In the genomic region with DNA sequence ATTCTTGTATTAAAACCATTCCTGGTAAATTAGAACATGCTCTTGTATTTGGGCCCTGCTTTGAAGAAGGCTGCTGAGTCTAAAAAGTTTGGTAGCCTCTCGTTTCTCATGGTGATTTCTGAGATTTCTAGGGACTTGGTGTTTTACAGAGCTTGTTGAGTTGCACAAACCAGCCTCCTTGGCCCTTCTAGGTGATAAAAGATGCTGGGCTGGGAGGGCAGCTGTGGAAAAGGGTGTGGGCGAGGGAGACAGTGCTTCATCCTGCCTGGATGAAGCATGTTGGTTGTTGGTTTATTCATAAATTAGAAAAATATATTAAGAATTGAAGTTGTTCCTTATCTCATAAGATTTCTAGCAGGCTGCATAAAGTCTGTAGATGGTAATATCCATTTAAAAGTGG, we compare ENCODE assay signal across 9 cellular contexts.
DNase-seq lines count a peak whose midpoint lies in the region; ATAC-seq, FAIRE-seq and TF ChIP-seq lines count a peak whose summit lies in the region.
"Had no signal": no experiment of that assay in that cellular context is flagged by ENCODE, and none has a peak within 500 bp of the region (broad histone marks: within the 10 kb centered on the region; RNA-seq: fewer than 3 reads in every experiment).

No MANE protein-coding gene starts in this region.

- no peak overlapping the region for H3K4me3 ChIP-seq in gastroesophageal sphincter
- H3K4me3 ChIP-seq in prostate gland: no peak overlapping the region

- intact Hi-C loops in prostate gland (cut with DNase I): no loop called here

- H3K36me3 ChIP-seq in gastroesophageal sphincter: no peaks in the 10 kb centered on the region
- H3K36me3 ChIP-seq in prostate gland: no peaks in the 10 kb centered on the region

- TF ChIP-seq CTCF in gastroesophageal sphincter (IDR thresholded peaks at IDR 0.05): no peak
- no peak for TF ChIP-seq CTCF in prostate gland (IDR thresholded peaks at IDR 0.05)

- H3K27me3 ChIP-seq in gastroesophageal sphincter (no peaks in the 10 kb centered on the region), prostate gland (replicated peaks; ENCODE audit: insufficient read depth) (no peaks in the 10 kb centered on the region)

- H3K27ac ChIP-seq in gastroesophageal sphincter (peak overlapping the region in 3 of 4 donors; percentile 63 to 65 (median 64)), prostate gland (peak overlapping the region; percentile 81 to 89)

- 0 to 31% methylated on average over 1 to 2 of the region's 2 CpGs for WGBS in gastroesophageal sphincter (ENCODE audit: low coverage in 1 of 2), 2 donors
- 21% methylated on average over 2 of the region's 2 CpGs for WGBS in prostate gland

- DNase-seq in prostate gland (ENCODE audit: low spot score) (no peak), NCI-H1105 treated with DMSO at 0.1 percent for 48 hours (lab: John Stamatoyannopoulos, UW) (no peak), NCI-H2196 (lab: John Stamatoyannopoulos, UW; ENCODE audit: unreplicated experiment) (no peak)
- DNase-seq in stimulated activated CD4-positive, alpha-beta T cell treated with anti-CD3 and anti-CD28 coated beads, Interleukin-4, amount 100 ng/mL, for 4 hours: no peak
- no peak for DNase-seq in central memory CD4-positive, alpha-beta T cell
- DNase-seq: GDM1 had no signal

- TF ChIP-seq EP300 in gastroesophageal sphincter (IDR thresholded peaks at IDR 0.05): no peak

- H3K4me1 ChIP-seq in gastroesophageal sphincter (peaks cover 6 to 43% (median 33%) of the 10 kb centered on the region in 3 donors), prostate gland (replicated peaks) (peaks cover 42% of the 10 kb centered on the region)

- no peak for TF ChIP-seq POLR2A in gastroesophageal sphincter (IDR thresholded peaks at IDR 0.05)
- no peak for TF ChIP-seq POLR2A in prostate gland (IDR thresholded peaks at IDR 0.05)

- H3K9me3 ChIP-seq in gastroesophageal sphincter: no peaks in the 10 kb centered on the region
- no peaks in the 10 kb centered on the region for H3K9me3 ChIP-seq in prostate gland

- ATAC-seq in SK-N-SH treated with all-trans-retinoic acid at 6 μM for 48 hours: peak; percentile 37
- ATAC-seq in gastroesophageal sphincter: no peak

- FAIRE-seq in G401.6 (lab: Jason Lieb, UNC): peak; percentile 52

TF ChIP-seq in SK-N-SH treated with all-trans-retinoic acid at 6 μM for 48 hours, 23 proteins besides CTCF, POLR2A, EP300 and RAD21:
- TF ChIP-seq, protein P1, sequence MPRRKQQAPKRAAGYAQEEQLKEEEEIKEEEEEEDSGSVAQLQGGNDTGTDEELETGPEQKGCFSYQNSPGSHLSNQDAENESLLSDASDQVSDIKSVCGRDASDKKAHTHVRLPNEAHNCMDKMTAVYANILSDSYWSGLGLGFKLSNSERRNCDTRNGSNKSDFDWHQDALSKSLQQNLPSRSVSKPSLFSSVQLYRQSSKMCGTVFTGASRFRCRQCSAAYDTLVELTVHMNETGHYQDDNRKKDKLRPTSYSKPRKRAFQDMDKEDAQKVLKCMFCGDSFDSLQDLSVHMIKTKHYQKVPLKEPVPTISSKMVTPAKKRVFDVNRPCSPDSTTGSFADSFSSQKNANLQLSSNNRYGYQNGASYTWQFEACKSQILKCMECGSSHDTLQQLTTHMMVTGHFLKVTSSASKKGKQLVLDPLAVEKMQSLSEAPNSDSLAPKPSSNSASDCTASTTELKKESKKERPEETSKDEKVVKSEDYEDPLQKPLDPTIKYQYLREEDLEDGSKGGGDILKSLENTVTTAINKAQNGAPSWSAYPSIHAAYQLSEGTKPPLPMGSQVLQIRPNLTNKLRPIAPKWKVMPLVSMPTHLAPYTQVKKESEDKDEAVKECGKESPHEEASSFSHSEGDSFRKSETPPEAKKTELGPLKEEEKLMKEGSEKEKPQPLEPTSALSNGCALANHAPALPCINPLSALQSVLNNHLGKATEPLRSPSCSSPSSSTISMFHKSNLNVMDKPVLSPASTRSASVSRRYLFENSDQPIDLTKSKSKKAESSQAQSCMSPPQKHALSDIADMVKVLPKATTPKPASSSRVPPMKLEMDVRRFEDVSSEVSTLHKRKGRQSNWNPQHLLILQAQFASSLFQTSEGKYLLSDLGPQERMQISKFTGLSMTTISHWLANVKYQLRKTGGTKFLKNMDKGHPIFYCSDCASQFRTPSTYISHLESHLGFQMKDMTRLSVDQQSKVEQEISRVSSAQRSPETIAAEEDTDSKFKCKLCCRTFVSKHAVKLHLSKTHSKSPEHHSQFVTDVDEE (CRISPR knock-in tag; IDR thresholded peaks at IDR 0.05): no peak
- TF ChIP-seq RARB (CRISPR knock-in tag; IDR thresholded peaks at IDR 0.05): no peak
- TF ChIP-seq, protein P2, sequence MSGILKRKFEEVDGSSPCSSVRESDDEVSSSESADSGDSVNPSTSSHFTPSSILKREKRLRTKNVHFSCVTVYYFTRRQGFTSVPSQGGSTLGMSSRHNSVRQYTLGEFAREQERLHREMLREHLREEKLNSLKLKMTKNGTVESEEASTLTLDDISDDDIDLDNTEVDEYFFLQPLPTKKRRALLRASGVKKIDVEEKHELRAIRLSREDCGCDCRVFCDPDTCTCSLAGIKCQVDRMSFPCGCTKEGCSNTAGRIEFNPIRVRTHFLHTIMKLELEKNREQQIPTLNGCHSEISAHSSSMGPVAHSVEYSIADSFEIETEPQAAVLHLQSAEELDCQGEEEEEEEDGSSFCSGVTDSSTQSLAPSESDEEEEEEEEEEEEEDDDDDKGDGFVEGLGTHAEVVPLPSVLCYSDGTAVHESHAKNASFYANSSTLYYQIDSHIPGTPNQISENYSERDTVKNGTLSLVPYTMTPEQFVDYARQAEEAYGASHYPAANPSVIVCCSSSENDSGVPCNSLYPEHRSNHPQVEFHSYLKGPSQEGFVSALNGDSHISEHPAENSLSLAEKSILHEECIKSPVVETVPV (CRISPR knock-in tag; IDR thresholded peaks at IDR 0.05): no peak
- TF ChIP-seq, protein P3, sequence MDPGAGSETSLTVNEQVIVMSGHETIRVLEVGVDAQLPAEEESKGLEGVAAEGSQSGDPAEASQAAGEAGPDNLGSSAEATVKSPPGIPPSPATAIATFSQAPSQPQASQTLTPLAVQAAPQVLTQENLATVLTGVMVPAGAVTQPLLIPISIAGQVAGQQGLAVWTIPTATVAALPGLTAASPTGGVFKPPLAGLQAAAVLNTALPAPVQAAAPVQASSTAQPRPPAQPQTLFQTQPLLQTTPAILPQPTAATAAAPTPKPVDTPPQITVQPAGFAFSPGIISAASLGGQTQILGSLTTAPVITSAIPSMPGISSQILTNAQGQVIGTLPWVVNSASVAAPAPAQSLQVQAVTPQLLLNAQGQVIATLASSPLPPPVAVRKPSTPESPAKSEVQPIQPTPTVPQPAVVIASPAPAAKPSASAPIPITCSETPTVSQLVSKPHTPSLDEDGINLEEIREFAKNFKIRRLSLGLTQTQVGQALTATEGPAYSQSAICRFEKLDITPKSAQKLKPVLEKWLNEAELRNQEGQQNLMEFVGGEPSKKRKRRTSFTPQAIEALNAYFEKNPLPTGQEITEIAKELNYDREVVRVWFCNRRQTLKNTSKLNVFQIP (CRISPR knock-in tag; IDR thresholded peaks at IDR 0.05; ENCODE audit: borderline replicate concordance, low read depth): no peak
